Comparison of ENCODE assay signal across 1 cellular context in genomic region chr17:78935419-78936323, GRCh38.
TF ChIP-seq lines count a peak whose summit lies in the region.

No MANE protein-coding gene starts in this region.

TF ChIP-seq in HEK293, 187 proteins besides CTCF, POLR2A, EP300 and RAD21 (continued from another document and continues in another):
- no peak for TF ChIP-seq ZSCAN4 (tag by site-specific recombination; IDR thresholded peaks at IDR 0.05)
- no peak for TF ChIP-seq HOXD13 (CRISPR knock-in tag; IDR thresholded peaks at IDR 0.05; ENCODE audit: borderline replicate concordance)
- no peak for TF ChIP-seq ZNF473 (tag by site-specific recombination; IDR thresholded peaks at IDR 0.05)
- TF ChIP-seq ZNF549 (tag by site-specific recombination; IDR thresholded peaks at IDR 0.05) = no peak
- no peak for TF ChIP-seq PBX3 (CRISPR knock-in tag; IDR thresholded peaks at IDR 0.05)
- TF ChIP-seq ZNF221 (tag by site-specific recombination; IDR thresholded peaks at IDR 0.05; ENCODE audit: borderline replicate concordance) = no peak
- TF ChIP-seq ZNF529 (tag by site-specific recombination; IDR thresholded peaks at IDR 0.05; ENCODE audit: insufficient replicate concordance) = no peak
- no peak for TF ChIP-seq ZBTB11 (tag by site-specific recombination; conservative IDR thresholded peaks at IDR 0.05; ENCODE audit: low read depth)
- TF ChIP-seq ZNF654 (tag by site-specific recombination; IDR thresholded peaks at IDR 0.05; ENCODE audit: low read depth) = no peak
- TF ChIP-seq ZNF76 (tag by site-specific recombination; IDR thresholded peaks at IDR 0.05; ENCODE audit: borderline replicate concordance, low read depth) = peak; percentile 55; the same call in 1 of the 2 replicates
- no peak for TF ChIP-seq GLI4 (tag by site-specific recombination; IDR thresholded peaks at IDR 0.05)
- TF ChIP-seq ZNF391 (tag by site-specific recombination; IDR thresholded peaks at IDR 0.05; ENCODE audit: borderline replicate concordance, low read depth) = peak; percentile 67; the same call in 1 of the 2 replicates
- TF ChIP-seq ZNF501 (tag by site-specific recombination; IDR thresholded peaks at IDR 0.05) = no peak
- no peak for TF ChIP-seq ZNF350 (tag by site-specific recombination; IDR thresholded peaks at IDR 0.05)
- TF ChIP-seq ZBTB6 (tag by site-specific recombination; IDR thresholded peaks at IDR 0.05) = peak; percentile 98
- TF ChIP-seq ZNF776 (tag by site-specific recombination; IDR thresholded peaks at IDR 0.05; ENCODE audit: borderline replicate concordance) = no peak
- TF ChIP-seq GLIS2 (tag by site-specific recombination; IDR thresholded peaks at IDR 0.05) = peak; percentile 97
- TF ChIP-seq ZNF624 (tag by site-specific recombination; IDR thresholded peaks at IDR 0.05) = no peak
- TF ChIP-seq KLF1 (tag by site-specific recombination; IDR thresholded peaks at IDR 0.05) = peak; percentile 39; the same call in 1 of the 2 replicates
- TF ChIP-seq KLF7 (tag by site-specific recombination; IDR thresholded peaks at IDR 0.05; ENCODE audit: borderline replicate concordance) = no peak
- no peak for TF ChIP-seq ZNF138 (tag by site-specific recombination; IDR thresholded peaks at IDR 0.05; ENCODE audit: borderline replicate concordance)
- no peak for TF ChIP-seq SP3 (tag by site-specific recombination; IDR thresholded peaks at IDR 0.05)
- no peak for TF ChIP-seq ZNF114 (tag by site-specific recombination; IDR thresholded peaks at IDR 0.05)
- TF ChIP-seq YY2 (tag by site-specific recombination; IDR thresholded peaks at IDR 0.05) = no peak
- TF ChIP-seq ZBTB21 (tag by site-specific recombination; IDR thresholded peaks at IDR 0.05) = peak; percentile 75
- peak; percentile 44; the same call in 1 of the 2 replicates for TF ChIP-seq KLF8 (tag by site-specific recombination; IDR thresholded peaks at IDR 0.05)
- no peak for TF ChIP-seq ZNF707 (tag by site-specific recombination; IDR thresholded peaks at IDR 0.05)
- 0 out of 2 replicates have a peak, but pooled peaks have one; percentile 26 for TF ChIP-seq ZNF324 (tag by site-specific recombination; IDR thresholded peaks at IDR 0.05)
- TF ChIP-seq ZNF518A (tag by site-specific recombination; conservative IDR thresholded peaks at IDR 0.05; ENCODE audit: low read depth) = no peak
- TF ChIP-seq INSM2 (tag by site-specific recombination; IDR thresholded peaks at IDR 0.05) = peak; percentile 67; the same call in 1 of the 2 replicates
- TF ChIP-seq ZNF133 (tag by site-specific recombination; IDR thresholded peaks at IDR 0.05) = no peak
- no peak for TF ChIP-seq ZNF555 (tag by site-specific recombination; conservative IDR thresholded peaks at IDR 0.05)
- TF ChIP-seq BCL11B (tag by site-specific recombination; IDR thresholded peaks at IDR 0.05; ENCODE audit: low read depth) = 0 out of 2 replicates have a peak, but pooled peaks have one; percentile 14
- TF ChIP-seq ZNF521 (tag by site-specific recombination; IDR thresholded peaks at IDR 0.05) = no peak
- no peak for TF ChIP-seq REPIN1 (tag by site-specific recombination; IDR thresholded peaks at IDR 0.05; ENCODE audit: low read depth)
- TF ChIP-seq ZNF223 (tag by site-specific recombination; IDR thresholded peaks at IDR 0.05) = no peak
- peak; percentile 82 for TF ChIP-seq SP7 (tag by site-specific recombination; IDR thresholded peaks at IDR 0.05)
- TF ChIP-seq ZNF660 (tag by site-specific recombination; IDR thresholded peaks at IDR 0.05) = no peak; the same call in 1 of the 2 replicates
- peak; percentile 83 for TF ChIP-seq ZNF692 (tag by site-specific recombination; IDR thresholded peaks at IDR 0.05)
- no peak for TF ChIP-seq ZNF513 (tag by site-specific recombination; IDR thresholded peaks at IDR 0.05)
- TF ChIP-seq PATZ1 (tag by site-specific recombination; IDR thresholded peaks at IDR 0.05) = peak; percentile 97
- TF ChIP-seq ZNF266 (tag by site-specific recombination; IDR thresholded peaks at IDR 0.05; ENCODE audit: low read depth) = peak; percentile 100
- TF ChIP-seq ZNF530 (tag by site-specific recombination; IDR thresholded peaks at IDR 0.05; ENCODE audit: low read depth) = no peak
- TF ChIP-seq ZNF792 (tag by site-specific recombination; IDR thresholded peaks at IDR 0.05) = no peak
- TF ChIP-seq ZNF558 (tag by site-specific recombination; IDR thresholded peaks at IDR 0.05) = no peak
- TF ChIP-seq WT1 (tag by site-specific recombination; IDR thresholded peaks at IDR 0.05) = peak; percentile 58
- no peak for TF ChIP-seq ZNF48 (tag by site-specific recombination; IDR thresholded peaks at IDR 0.05)
